In genomic region chr12:48572326-48572725, GRCh38 we compare ENCODE assay signal across 1 cellular context.
TF ChIP-seq lines count a peak whose summit lies in the region.

No MANE protein-coding gene starts in this region.

TF ChIP-seq in GM23338, 12 proteins besides CTCF, POLR2A, EP300 and RAD21:
- no peak for TF ChIP-seq NANOG (IDR thresholded peaks at IDR 0.05; ENCODE audit: borderline replicate concordance)
- no peak for TF ChIP-seq ZNF114 (CRISPR knock-in tag; IDR thresholded peaks at IDR 0.05)
- TF ChIP-seq POLR2AphosphoS5 (IDR thresholded peaks at IDR 0.05; ENCODE audit: low read depth) = no peak
- no peak for TF ChIP-seq ZNF331 (CRISPR knock-in tag; IDR thresholded peaks at IDR 0.05; ENCODE audit: low read depth)
- TF ChIP-seq REST (IDR thresholded peaks at IDR 0.05; ENCODE audit: unreplicated experiment) = no peak
